In the genomic region with DNA sequence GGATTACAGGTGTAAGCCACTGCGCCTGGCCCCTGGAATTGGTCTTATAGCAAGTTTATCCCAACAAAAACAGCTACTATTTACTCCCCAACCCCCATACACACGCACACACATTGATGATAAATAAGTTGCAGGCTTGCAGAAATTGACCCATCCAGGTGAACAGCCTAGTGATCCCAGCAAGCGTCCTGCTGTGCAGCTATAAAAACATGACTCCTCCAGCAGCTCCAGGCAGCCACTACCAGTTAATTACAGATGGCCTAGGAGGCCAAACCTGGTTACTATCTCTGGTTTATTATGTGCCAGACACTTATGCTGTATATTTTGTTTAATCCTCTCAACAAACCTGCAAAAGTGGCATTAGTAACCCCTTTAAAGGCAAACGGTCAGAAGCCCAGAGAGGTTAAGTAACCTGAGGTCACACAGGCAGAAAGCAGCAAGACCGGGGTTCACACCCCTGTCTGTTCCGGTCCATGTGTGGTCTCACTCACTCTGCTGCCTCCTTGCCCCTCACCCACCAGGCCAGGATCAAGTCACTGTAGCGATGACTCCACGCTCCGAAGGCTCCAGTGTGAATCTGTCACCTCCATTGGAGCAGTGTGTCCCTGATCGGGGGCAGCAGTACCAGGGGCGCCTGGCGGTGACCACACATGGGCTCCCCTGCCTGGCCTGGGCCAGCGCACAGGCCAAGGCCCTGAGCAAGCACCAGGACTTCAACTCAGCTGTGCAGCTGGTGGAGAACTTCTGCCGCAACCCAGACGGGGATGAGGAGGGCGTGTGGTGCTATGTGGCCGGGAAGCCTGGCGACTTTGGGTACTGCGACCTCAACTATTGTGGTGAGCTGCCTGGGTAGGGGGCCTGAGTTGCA, we compare ENCODE assay signal across 26 cellular contexts. TPM values are rescaled to one million over a fixed set of nuclear protein-coding genes. Genes with fewer than 3 reads are reported as not detected.
"Had no signal": no experiment of that assay in that cellular context is flagged by ENCODE, and none has a peak within 500 bp of the region (broad histone marks: within the 10 kb centered on the region; RNA-seq: fewer than 3 reads in every experiment).

No MANE protein-coding gene starts in this region.

- ATAC-seq: activated CD4-positive, CD25-positive, alpha-beta regulatory T cell treated with anti-CD3 and anti-CD28 coated beads, Interleukin-2, amount 50 U/mL, for 24 hours; lower lobe of right lung; sciatic nerve had no signal

- H3K9me3 Mint-ChIP-seq: activated CD4-positive, alpha-beta T cell treated with anti-CD3 and anti-CD28 coated beads, Interleukin-2, amount 10 ng/mL, durations not matched to agents 24 days and 14 days; activated naive CD4-positive, alpha-beta T cell treated with anti-CD3 and anti-CD28 coated beads, Interleukin-2, amount 50 U/mL, for 24 hours; T-helper 1 cell treated with Interleukin-12 subunit alpha and Interleukin-12 subunit beta and Interleukin-4 antibody, amounts not matched to agents 30 μg/mL and 1 μg/mL, for 36 hours had no signal

- H3K36me3 Mint-ChIP-seq: activated naive CD4-positive, alpha-beta T cell treated with anti-CD3 and anti-CD28 coated beads, Interleukin-2, amount 50 U/mL, for 24 hours; brain; naive B cell had no signal

- H3K27ac ChIP-seq: lower lobe of right lung, testis, upper lobe of left lung had no signal

- H3K36me3 ChIP-seq: lower lobe of right lung, upper lobe of left lung had no signal

- H3K9me3 ChIP-seq: lower lobe of right lung, testis, upper lobe of left lung had no signal

- H3K27me3 ChIP-seq: testis, upper lobe of left lung had no signal

- H3K4me1 Mint-ChIP-seq: activated CD4-positive, alpha-beta T cell treated with anti-CD3 and anti-CD28 coated beads, Interleukin-2, amount 10 ng/mL, durations not matched to agents 24 days and 14 days; activated naive CD4-positive, alpha-beta T cell treated with anti-CD3 and anti-CD28 coated beads, Interleukin-2, amount 50 U/mL, for 24 hours; naive B cell had no signal

- H3K4me1 ChIP-seq: lower lobe of right lung, testis, upper lobe of left lung had no signal

- H3K27ac Mint-ChIP-seq: activated CD4-positive, alpha-beta T cell treated with anti-CD3 and anti-CD28 coated beads, Interleukin-2, amount 10 ng/mL, durations not matched to agents 24 days and 14 days; activated naive CD4-positive, alpha-beta T cell treated with anti-CD3 and anti-CD28 coated beads, Interleukin-2, amount 50 U/mL, for 24 hours; T-helper 1 cell treated with Interleukin-12 subunit alpha and Interleukin-12 subunit beta and Interleukin-4 antibody, amounts not matched to agents 30 μg/mL and 1 μg/mL, for 36 hours had no signal

- DNase-seq: activated CD4-positive, alpha-beta T cell treated with anti-CD3 and anti-CD28 coated beads, Interleukin-2, amount 10 ng/mL, durations not matched to agents 24 days and 14 days; activated gamma-delta T cell treated with Interleukin-2 at 50 U/mL for 16 hours; activated T-cell treated with anti-CD3 and anti-CD28 coated beads, Interleukin-2, amount 50 U/mL, for 1 hour; anterior cingulate cortex; erythroblast; foreskin fibroblast; lower lobe of right lung; naive B cell; small intestine; stimulated activated CD4-positive, alpha-beta T cell treated with anti-CD3 and anti-CD28 coated beads, Interleukin-2, amount 100 ng/mL, for 48 hours; stimulated activated CD8-positive, alpha-beta memory T cell treated with anti-CD3 and anti-CD28 coated beads, Interleukin-4, amount 100 ng/mL, for 48 hours; stimulated activated naive CD4-positive, alpha-beta T cell; T1000; testis; upper lobe of left lung had no signal

- H3K4me3 ChIP-seq: lower lobe of right lung, testis, upper lobe of left lung had no signal

- H3K4me3 Mint-ChIP-seq: activated CD4-positive, alpha-beta T cell treated with anti-CD3 and anti-CD28 coated beads, Interleukin-2, amount 10 ng/mL, durations not matched to agents 24 days and 14 days; activated naive CD4-positive, alpha-beta T cell treated with anti-CD3 and anti-CD28 coated beads, Interleukin-2, amount 50 U/mL, for 24 hours; brain; naive B cell; T-helper 1 cell treated with Interleukin-12 subunit alpha and Interleukin-12 subunit beta and Interleukin-4 antibody, amounts not matched to agents 30 μg/mL and 1 μg/mL, for 36 hours had no signal

RNA-seq across cellular contexts. Expression of gene F2, which starts 6.6 kb away (rescaled TPM):
- total RNA-seq: cardiac septum, fibroblast of lung, lower lobe of right lung, mesenteric fat pad, omental fat pad, posterior vena cava, sciatic nerve had no signal
- polyA plus RNA-seq: fibroblast of lung, keratinocyte had no signal
